1 cellular context compared by ENCODE assay signal in genomic region chr6:43988801-43989200, GRCh38.
TF ChIP-seq lines count a peak whose summit lies in the region.

No MANE protein-coding gene starts in this region.

TF ChIP-seq in K562, 482 proteins besides CTCF, POLR2A, EP300 and RAD21 (continued from another document):
- no peak for TF ChIP-seq ZC3H11A (IDR thresholded peaks at IDR 0.05; ENCODE audit: low read depth, low read length)
- TF ChIP-seq CTCFL (IDR thresholded peaks at IDR 0.05; ENCODE audit: borderline replicate concordance, insufficient read depth, low read depth, low read length, poor library complexity, severe bottlenecking), result no peak
- no peak for TF ChIP-seq ATF7 (IDR thresholded peaks at IDR 0.05)
- TF ChIP-seq E2F5 (CRISPR knock-in tag; IDR thresholded peaks at IDR 0.05), result no peak
- TF ChIP-seq CBX3 (IDR thresholded peaks at IDR 0.05; ENCODE audit: borderline replicate concordance in 1 of 2, low read length in 2 of 2), result 0 out of 3 replicates have a peak, but pooled peaks of 1 of the 2 experiments have one; percentile 15
- no peak for TF ChIP-seq MTF1 (CRISPR knock-in tag; IDR thresholded peaks at IDR 0.05; ENCODE audit: borderline replicate concordance)
- TF ChIP-seq PBX2 (CRISPR knock-in tag; IDR thresholded peaks at IDR 0.05; ENCODE audit: low read depth), result no peak
- no peak for TF ChIP-seq PBX2 (tag; conservative IDR thresholded peaks at IDR 0.05; ENCODE audit: low read depth)
- no peak for TF ChIP-seq NR0B1 (IDR thresholded peaks at IDR 0.05; ENCODE audit: partially characterized antibody)
- no peak for TF ChIP-seq PHB (CRISPR knock-in tag; IDR thresholded peaks at IDR 0.05)
- no peak for TF ChIP-seq PPARD (CRISPR knock-in tag; IDR thresholded peaks at IDR 0.05)
- TF ChIP-seq CEBPG (CRISPR knock-in tag; IDR thresholded peaks at IDR 0.05), result no peak
- TF ChIP-seq CEBPG (tag; conservative IDR thresholded peaks at IDR 0.05 in 1 of 2, IDR thresholded peaks at IDR 0.05 in 1 of 2), result no peak
- no peak for TF ChIP-seq TEAD2 (tag; IDR thresholded peaks at IDR 0.05)
- TF ChIP-seq HDAC6 (IDR thresholded peaks at IDR 0.05; ENCODE audit: low read depth, low read length), result no peak
- no peak for TF ChIP-seq TAF15 (IDR thresholded peaks at IDR 0.05; ENCODE audit: low read depth, low read length)
- TF ChIP-seq POLR2H (tag; IDR thresholded peaks at IDR 0.05; ENCODE audit: low read depth), result no peak
- no peak for TF ChIP-seq GABPB2 (CRISPR knock-in tag; conservative IDR thresholded peaks at IDR 0.05)
- TF ChIP-seq NFIX (CRISPR knock-in tag; IDR thresholded peaks at IDR 0.05; ENCODE audit: low read depth), result no peak
- no peak for TF ChIP-seq CREM (IDR thresholded peaks at IDR 0.05; ENCODE audit: low read depth)
- TF ChIP-seq GATA2 (CRISPR knock-in tag; IDR thresholded peaks at IDR 0.05), result no peak
- TF ChIP-seq POLR3A (IDR thresholded peaks at IDR 0.05; ENCODE audit: borderline replicate concordance, extremely low read depth, insufficient read depth, insufficient read length), result no peak
- no peak for TF ChIP-seq ZNF277 (CRISPR knock-in tag; IDR thresholded peaks at IDR 0.05; ENCODE audit: borderline replicate concordance)
- TF ChIP-seq MAFF (IDR thresholded peaks at IDR 0.05; ENCODE audit: low read length), result no peak
